ENCODE assay signal across 13 cellular contexts in the genomic region with DNA sequence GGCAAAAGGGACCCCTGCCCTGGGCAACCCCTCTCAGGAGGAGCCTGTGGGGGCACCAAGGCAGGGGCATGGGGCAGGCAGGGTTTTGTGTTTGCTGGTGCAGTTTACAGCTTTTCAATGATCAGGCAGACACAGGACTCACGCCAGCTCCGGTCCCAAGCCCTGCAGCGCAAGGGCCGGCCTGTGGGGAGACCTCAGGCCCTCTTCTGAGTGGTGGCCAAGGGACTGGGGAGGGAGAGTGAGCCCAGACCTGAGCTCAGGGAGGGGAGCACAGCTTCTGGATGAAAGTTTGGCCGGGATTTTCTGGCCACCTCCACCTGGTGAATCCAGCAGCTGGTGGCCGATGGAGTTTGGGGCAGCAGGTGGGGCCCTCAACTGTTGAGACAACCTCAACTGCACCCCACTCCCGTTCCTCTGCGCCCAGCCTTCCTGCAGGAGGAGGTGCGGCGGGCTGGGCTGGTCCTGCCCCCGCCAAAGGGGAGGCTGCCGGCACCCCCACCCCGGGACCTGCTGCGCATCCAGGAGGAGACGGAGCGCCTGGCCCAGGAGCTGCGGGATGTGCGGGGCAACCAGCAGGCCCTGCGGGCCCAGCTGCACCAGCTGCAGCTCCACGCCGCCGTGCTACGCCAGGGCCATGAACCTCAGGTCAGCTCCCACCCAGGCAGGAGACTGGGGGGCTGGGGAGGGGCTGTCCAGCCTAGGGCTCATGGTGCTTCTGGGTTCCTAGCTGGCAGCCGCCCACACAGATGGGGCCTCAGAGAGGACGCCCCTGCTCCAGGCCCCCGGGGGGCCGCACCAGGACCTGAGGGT. TPM values are rescaled to one million over a fixed set of nuclear protein-coding genes. Genes with fewer than 3 reads are reported as not detected.
DNase-seq lines count a peak whose midpoint lies in the region; ATAC-seq and TF ChIP-seq lines count a peak whose summit lies in the region.
"Had no signal": no experiment of that assay in that cellular context is flagged by ENCODE, and none has a peak within 500 bp of the region (broad histone marks: within the 10 kb centered on the region; RNA-seq: fewer than 3 reads in every experiment).

No MANE protein-coding gene starts in this region.

- no peak for ATAC-seq in SK-N-SH treated with all-trans-retinoic acid at 6 μM for 48 hours
- ATAC-seq in GM21447 (IDR thresholded peaks at IDR 0.05; ENCODE audit: unreplicated experiment), result no peak
- ATAC-seq in GM18870 (IDR thresholded peaks at IDR 0.05; ENCODE audit: unreplicated experiment), result no peak
- ATAC-seq: WTC11 had no signal

- POLR2A ChIA-PET in SK-N-SH (lab: Yijun Ruan, JAX), result no interaction called here

- no peak for TF ChIP-seq CTCF in SK-N-SH (IDR thresholded peaks at IDR 0.05)

- H3K36me3 ChIP-seq in SK-N-SH (replicated peaks in 1 of 2; ENCODE audit: control insufficient read depth in 1 of 2, insufficient read depth in 2 of 2, low read length in 1 of 2) (no peaks in the 10 kb centered on the region), NT2/D1 (ENCODE audit: insufficient read depth, insufficient read length, low read length) (peaks cover 30% of the 10 kb centered on the region), subcutaneous abdominal adipose tissue (ENCODE audit: control insufficient read depth in 5 of 5, insufficient read depth in 5 of 5, low read length in 5 of 5) (peaks cover 0 to 48% (median 38%) of the 10 kb centered on the region in 5 donors)

- no peak for TF ChIP-seq RAD21 in SK-N-SH (IDR thresholded peaks at IDR 0.05; ENCODE audit: low read length)

- no peaks in the 10 kb centered on the region for H4K20me1 ChIP-seq in SK-N-SH (ENCODE audit: insufficient read depth)

- TF ChIP-seq POLR2A in erythroblast (IDR thresholded peaks at IDR 0.05; ENCODE audit: low read length), result no peak

- H3K4me1 ChIP-seq in SK-N-SH (ENCODE audit: control insufficient read depth in 1 of 2, insufficient read depth in 2 of 2, low read depth in 1 of 2, low read length in 1 of 2) (peaks cover 12 to 20% of the 10 kb centered on the region in 2 experiments; a peak in 2 of 4 replicates), NT2/D1 (ENCODE audit: insufficient read depth, insufficient read length) (peaks cover 46% of the 10 kb centered on the region), subcutaneous abdominal adipose tissue (ENCODE audit: control insufficient read depth in 5 of 5, insufficient read depth in 5 of 5, low read length in 5 of 5) (peaks cover 0 to 49% (median 42%) of the 10 kb centered on the region in 5 donors)

- H3K79me2 ChIP-seq in SK-N-SH (ENCODE audit: insufficient read depth), result no peaks in the 10 kb centered on the region

- H3K27ac ChIP-seq in SK-N-SH (ENCODE audit: low read depth in 2 of 2, low read length in 1 of 2), result no peak overlapping the region
- peak overlapping the region; percentile 41 for H3K27ac ChIP-seq in subcutaneous abdominal adipose tissue (ENCODE audit: low read depth, low read length)

- no peaks in the 10 kb centered on the region for H3K27me3 ChIP-seq in SK-N-SH (ENCODE audit: insufficient read depth)
- H3K27me3 ChIP-seq in NT2/D1 (ENCODE audit: insufficient read depth, insufficient read length), result no peaks in the 10 kb centered on the region
- no peaks in the 10 kb centered on the region for H3K27me3 ChIP-seq in subcutaneous abdominal adipose tissue (ENCODE audit: control insufficient read depth in 5 of 5, insufficient read depth in 4 of 5, low read length in 5 of 5)

- H3K9me2 ChIP-seq in SK-N-SH, result no peaks in the 10 kb centered on the region

- no peak overlapping the region for H3K4me3 ChIP-seq in SK-N-SH (ENCODE audit: low read depth in 2 of 2, low read length in 1 of 2)
- H3K4me3 ChIP-seq in NT2/D1 (ENCODE audit: insufficient read length, low read depth), result no peak overlapping the region
- no peak overlapping the region for H3K4me3 ChIP-seq in subcutaneous abdominal adipose tissue (ENCODE audit: low read depth in 1 of 5, low read length in 5 of 5)
- H3K4me3 ChIP-seq: coronary artery had no signal

- H2AFZ ChIP-seq in SK-N-SH (ENCODE audit: low read depth), result no peak overlapping the region

- H3K9me3 ChIP-seq in SK-N-SH (no peaks in the 10 kb centered on the region), NT2/D1 (ENCODE audit: insufficient read depth, low read length) (no peaks in the 10 kb centered on the region), subcutaneous abdominal adipose tissue (ENCODE audit: control insufficient read depth in 5 of 5, low read length in 5 of 5) (no peaks in the 10 kb centered on the region)

- CTCF ChIA-PET in SK-N-SH (lab: Yijun Ruan, JAX), result interaction anchor here (1.3 to 1.7 kb wide), 4 partner anchors 9 to 164 kb away, joined by 3 to 5 read pairs (median 4); no protein-coding TSS in a partner anchor

- DNase-seq in SK-N-SH, result peak; percentile 46
- no peak for DNase-seq in NT2/D1 (ENCODE audit: low read depth, low spot score)
- DNase-seq in erythroblast (lab: John Stamatoyannopoulos, UW), result peak; percentile 36 to 37
- DNase-seq in GOT3 (lab: John Stamatoyannopoulos, UW), result no peak
- DNase-seq: activated T-cell treated with anti-CD3 and anti-CD28 coated beads for 4 hours; naive B cell; stimulated activated CD4-positive, alpha-beta T cell treated with anti-CD3 and anti-CD28 coated beads, Interleukin-2, amount 100 ng/mL, for 48 hours had no signal

- H3F3A ChIP-seq in SK-N-SH (replicated peaks; ENCODE audit: insufficient read depth), result no peaks in the 10 kb centered on the region

- H3K4me2 ChIP-seq in SK-N-SH, result no peak overlapping the region

- H3K9ac ChIP-seq in SK-N-SH (no peak overlapping the region), NT2/D1 (ENCODE audit: insufficient read length, low read depth) (peak overlapping the region; percentile 28), subcutaneous abdominal adipose tissue (ENCODE audit: low read length in 5 of 5) (peak overlapping the region in 1 of 5 donors; percentile 14)

- TF ChIP-seq EP300 in SK-N-SH (IDR thresholded peaks at IDR 0.05; ENCODE audit: borderline replicate concordance in 1 of 2, low read depth in 1 of 2, low read length in 1 of 2), result no peak

- 100% methylated on average over 4 of the region's 27 CpGs for WGBS in SK-N-SH (ENCODE audit: low lambda C conversion rate)

TF ChIP-seq in SK-N-SH, 30 proteins besides CTCF, POLR2A, EP300 and RAD21 (continues in another document):
- TF ChIP-seq POLR2AphosphoS5 (IDR thresholded peaks at IDR 0.05; ENCODE audit: low read depth, low read length), result no peak
- TF ChIP-seq USF2 (IDR thresholded peaks at IDR 0.05; ENCODE audit: borderline replicate concordance, low read depth, low read length), result no peak
- TF ChIP-seq FOXJ3 (CRISPR knock-in tag; IDR thresholded peaks at IDR 0.05), result no peak
- TF ChIP-seq FOXM1 (IDR thresholded peaks at IDR 0.05; ENCODE audit: low read depth), result no peak
- no peak for TF ChIP-seq NFIC (IDR thresholded peaks at IDR 0.05; ENCODE audit: borderline replicate concordance)

TF ChIP-seq in SK-N-SH treated with all-trans-retinoic acid at 6 μM for 48 hours, 23 proteins besides CTCF, POLR2A, EP300 and RAD21 (continues in another document):
- TF ChIP-seq ZNF70 (CRISPR knock-in tag; IDR thresholded peaks at IDR 0.05) (no peak), ISL1 (CRISPR knock-in tag; IDR thresholded peaks at IDR 0.05) (no peak), ZNF565 (CRISPR knock-in tag; conservative IDR thresholded peaks at IDR 0.05; ENCODE audit: low read depth) (no peak), ZFP30 (CRISPR knock-in tag; IDR thresholded peaks at IDR 0.05) (no peak), PATZ1 (CRISPR knock-in tag; IDR thresholded peaks at IDR 0.05; ENCODE audit: borderline replicate concordance) (no peak), ESRRG (CRISPR knock-in tag; IDR thresholded peaks at IDR 0.05) (no peak)
- TF ChIP-seq, protein P1, sequence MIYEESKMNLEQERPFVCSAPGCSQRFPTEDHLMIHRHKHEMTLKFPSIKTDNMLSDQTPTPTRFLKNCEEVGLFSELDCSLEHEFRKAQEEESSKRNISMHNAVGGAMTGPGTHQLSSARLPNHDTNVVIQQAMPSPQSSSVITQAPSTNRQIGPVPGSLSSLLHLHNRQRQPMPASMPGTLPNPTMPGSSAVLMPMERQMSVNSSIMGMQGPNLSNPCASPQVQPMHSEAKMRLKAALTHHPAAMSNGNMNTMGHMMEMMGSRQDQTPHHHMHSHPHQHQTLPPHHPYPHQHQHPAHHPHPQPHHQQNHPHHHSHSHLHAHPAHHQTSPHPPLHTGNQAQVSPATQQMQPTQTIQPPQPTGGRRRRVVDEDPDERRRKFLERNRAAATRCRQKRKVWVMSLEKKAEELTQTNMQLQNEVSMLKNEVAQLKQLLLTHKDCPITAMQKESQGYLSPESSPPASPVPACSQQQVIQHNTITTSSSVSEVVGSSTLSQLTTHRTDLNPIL (CRISPR knock-in tag; IDR thresholded peaks at IDR 0.05; ENCODE audit: low read depth), result no peak

RNA-seq across cellular contexts. Expression of gene TCIRG1, which starts 3.6 kb away (rescaled TPM):
- 0.58 and 0.73 TPM in 2 replicates for polyA plus RNA-seq in SK-N-SH (2012; rRNA removed)
- 0.13 and 0.29 TPM in 2 replicates for polyA plus RNA-seq in SK-N-SH (2012; cell fraction: cytosol; rRNA removed)
- 4.8 and 6.8 TPM in 2 replicates for polyA plus RNA-seq in SK-N-SH (2012; cell fraction: nucleus; rRNA removed)

RNA-seq across cellular contexts. Expression of gene NDUFS8, which starts 11.9 kb away (rescaled TPM):
- 87.2 and 123 TPM in 2 replicates for polyA plus RNA-seq in SK-N-SH (2012; rRNA removed)
- polyA plus RNA-seq in SK-N-SH (2012; cell fraction: cytosol; rRNA removed), result 58.2 and 80.4 TPM in 2 replicates
- 123 and 172 TPM in 2 replicates for polyA plus RNA-seq in SK-N-SH (2012; cell fraction: nucleus; rRNA removed)

RNA-seq across cellular contexts. Expression of gene ALDH3B1, which starts 32.3 kb away (rescaled TPM):
- 14.9 and 15.9 TPM in 2 replicates for polyA plus RNA-seq in SK-N-SH (2012; rRNA removed)
- 6.7 and 10.3 TPM in 2 replicates for polyA plus RNA-seq in SK-N-SH (2012; cell fraction: cytosol; rRNA removed)
- 20.7 and 23.3 TPM in 2 replicates for polyA plus RNA-seq in SK-N-SH (2012; cell fraction: nucleus; rRNA removed)

RNA-seq across cellular contexts. Expression of gene UNC93B1, which starts 38.5 kb away (rescaled TPM):
- polyA plus RNA-seq in SK-N-SH (2012; rRNA removed), result 28.9 and 30.9 TPM in 2 replicates
- polyA plus RNA-seq in SK-N-SH (2012; cell fraction: cytosol; rRNA removed), result 9.1 and 18.1 TPM in 2 replicates
- 85.6 and 104 TPM in 2 replicates for polyA plus RNA-seq in SK-N-SH (2012; cell fraction: nucleus; rRNA removed)

Comparison
In these comparisons a context has a peak if more than half of its experiments do, and no peak if none do; other contexts are left out.
1. DNase-seq: peak in SK-N-SH (single experiment) and erythroblast (2 of 2); none in NT2/D1 (single experiment) and GOT3 (single experiment).